Comparison of ENCODE assay signal across 33 cellular contexts in genomic region chr1:14531519-14531918, GRCh38.
DNase-seq lines count a peak whose midpoint lies in the region; ATAC-seq, FAIRE-seq and TF ChIP-seq lines count a peak whose summit lies in the region.
"Had no signal": no experiment of that assay in that cellular context is flagged by ENCODE, and none has a peak within 500 bp of the region (broad histone marks: within the 10 kb centered on the region; RNA-seq: fewer than 3 reads in every experiment).

No MANE protein-coding gene starts in this region.

- no peaks in the 10 kb centered on the region for H3K36me3 ChIP-seq in HepG2 (replicated peaks in 1 of 2; ENCODE audit: control insufficient read depth in 1 of 2, insufficient read depth in 2 of 2, low read length in 2 of 2)
- no peaks in the 10 kb centered on the region for H3K36me3 ChIP-seq in right lobe of liver
- no peaks in the 10 kb centered on the region for H3K36me3 ChIP-seq in K562 (ENCODE audit: control insufficient read depth, insufficient read depth, low read length)
- H3K36me3 ChIP-seq: BE2C; BLaER1; BLaER1 treated with 17β-estradiol and CSF1 and Interleukin-3, amounts not matched to agents 10 nM and 100 nM had no signal

- H3K9me1 ChIP-seq in K562 (ENCODE audit: control insufficient read depth, insufficient read depth, low read length) = no peaks in the 10 kb centered on the region

- peaks cover 18% of the 10 kb centered on the region for H3K4me1 ChIP-seq in HepG2 (ENCODE audit: insufficient read depth, low read length)
- peaks cover 0 to 7% (median 0%) of the 10 kb centered on the region in 4 donors for H3K4me1 ChIP-seq in right lobe of liver
- H3K4me1 ChIP-seq in K562 (replicated peaks in 1 of 2; ENCODE audit: control insufficient read depth in 2 of 2, insufficient read depth in 2 of 2, low read length in 2 of 2) = peaks cover 0 to 5% of the 10 kb centered on the region in 2 experiments; a peak in 2 of 5 replicates
- H3K4me1 ChIP-seq: A549; BE2C; BLaER1; BLaER1 treated with 17β-estradiol and CSF1 and Interleukin-3, amounts not matched to agents 10 nM and 100 nM had no signal

- BruUV-seq in HepG2 (replicated peaks; lab: Mats Ljungman, UMichigan) = no TSS peak
- no TSS peak for BruUV-seq in K562 (replicated peaks; lab: Mats Ljungman, UMichigan)

- TF ChIP-seq CTCF in HepG2 (CRISPR knock-in tag; IDR thresholded peaks at IDR 0.05) (no peak), right lobe of liver (IDR thresholded peaks at IDR 0.05) (no peak), K562 (IDR thresholded peaks at IDR 0.05 in 2 of 3, conservative IDR thresholded peaks at IDR 0.05 in 1 of 3; ENCODE audit: insufficient read depth in 2 of 3, low read depth in 1 of 3, low read length in 3 of 3) (no peak)

- no peak overlapping the region for H3K27ac ChIP-seq in HepG2 (ENCODE audit: extremely low read length, insufficient read depth, low read length)
- no peak overlapping the region for H3K27ac ChIP-seq in right lobe of liver
- no peak overlapping the region for H3K27ac ChIP-seq in K562 (ENCODE audit: extremely low read depth, low read depth, low read length)
- H3K27ac ChIP-seq: 22Rv1; A549; BLaER1; BLaER1 treated with 17β-estradiol and CSF1 and Interleukin-3, amounts not matched to agents 10 nM and 100 nM; C4-2B had no signal

- in situ Hi-C loops in HepG2 (cut with HindIII; ENCODE audit: extremely low pct_ligation_motif_present, low pct_unique_long_range_greater_than_20kb) = no loop called here
- in situ Hi-C loops in K562 (cut with MboI) = no loop called here

- H3K9me3 Mint-ChIP-seq in stimulated activated memory B cell treated with anti-CD40 and anti-IgM and Interleukin-4, amounts not matched to agents 10 μg/mL and 1 μg/mL and 100 μg/mL, for 72 hours = peaks cover 3% of the 10 kb centered on the region
- H3K9me3 Mint-ChIP-seq: CD4-positive, alpha-beta T cell; CD8-positive, alpha-beta T cell had no signal

- H3K4me2 ChIP-seq in HepG2 (ENCODE audit: low read depth, low read length) = no peak overlapping the region
- no peak overlapping the region for H3K4me2 ChIP-seq in K562 (ENCODE audit: insufficient read depth, low read length)
- H3K4me2 ChIP-seq: A549; BLaER1; BLaER1 treated with 17β-estradiol and CSF1 and Interleukin-3, amounts not matched to agents 10 nM and 100 nM had no signal

- no peak overlapping the region for H3K4me3 Mint-ChIP-seq in stimulated activated memory B cell treated with anti-CD40 and anti-IgM and Interleukin-4, amounts not matched to agents 10 μg/mL and 1 μg/mL and 100 μg/mL, for 72 hours
- H3K4me3 Mint-ChIP-seq: B cell; CD14-positive monocyte; CD4-positive, alpha-beta memory T cell; CD4-positive, alpha-beta T cell; CD4-positive, CD25-positive, alpha-beta regulatory T cell; CD8-positive, alpha-beta memory T cell; CD8-positive, alpha-beta T cell had no signal

- CTCF ChIA-PET in HepG2 (lab: Yijun Ruan, JAX; ENCODE audit: low intra/inter-chr PET ratio, low total read pairs) (no interaction called here), K562 (lab: Yijun Ruan, JAX; ENCODE audit: low intra/inter-chr PET ratio) (no interaction called here)

- H4K20me1 ChIP-seq in HepG2 (ENCODE audit: insufficient read depth, low read length) (no peaks in the 10 kb centered on the region), K562 (replicated peaks; ENCODE audit: control insufficient read depth, insufficient read depth, low read length) (no peaks in the 10 kb centered on the region)
- H4K20me1 ChIP-seq: BLaER1; BLaER1 treated with 17β-estradiol and CSF1 and Interleukin-3, amounts not matched to agents 10 nM and 100 nM had no signal

- TF ChIP-seq RAD21 in HepG2 (CRISPR knock-in tag; IDR thresholded peaks at IDR 0.05) = no peak
- no peak for TF ChIP-seq RAD21 in K562 (CRISPR knock-in tag; conservative IDR thresholded peaks at IDR 0.05 in 1 of 2, IDR thresholded peaks at IDR 0.05 in 1 of 2)

- no peak for FAIRE-seq in HepG2 (lab: Jason Lieb, UNC)
- no peak for FAIRE-seq in K562 (lab: Jason Lieb, UNC)
- FAIRE-seq: A204.1, A549, D721Med had no signal

- TF ChIP-seq POLR2A in HepG2 (IDR thresholded peaks at IDR 0.05; ENCODE audit: insufficient read depth in 1 of 2, low read depth in 2 of 2, low read length in 2 of 2) (no peak), right lobe of liver (IDR thresholded peaks at IDR 0.05) (no peak), K562 (conservative IDR thresholded peaks at IDR 0.05) (no peak)

- POLR2A ChIA-PET in HepG2 (lab: Yijun Ruan, JAX) (no interaction called here), K562 (lab: Yijun Ruan, JAX) (interaction anchor here (0.8 kb wide), 1 partner anchor 14 kb away, joined by 3 read pairs; no protein-coding TSS in a partner anchor)

- no peak overlapping the region for H3K4me3 ChIP-seq in HepG2 (replicated peaks in 1 of 3; ENCODE audit: insufficient read depth in 1 of 3, low read depth in 2 of 3, low read length in 3 of 3)
- H3K4me3 ChIP-seq in right lobe of liver = no peak overlapping the region
- no peak overlapping the region for H3K4me3 ChIP-seq in K562
- H3K4me3 ChIP-seq: A549; BLaER1; BLaER1 treated with 17β-estradiol and CSF1 and Interleukin-3, amounts not matched to agents 10 nM and 100 nM had no signal

- H3K27me3 Mint-ChIP-seq in stimulated activated memory B cell treated with anti-CD40 and anti-IgM and Interleukin-4, amounts not matched to agents 10 μg/mL and 1 μg/mL and 100 μg/mL, for 72 hours = no peaks in the 10 kb centered on the region
- H3K27me3 Mint-ChIP-seq: CD4-positive, CD25-positive, alpha-beta regulatory T cell had no signal

- ATAC-seq in HepG2 (no peak), right lobe of liver (no peak), K562 (no peak)
- ATAC-seq in stimulated activated memory B cell treated with anti-CD40 and anti-IgM and Interleukin-4, amounts not matched to agents 10 μg/mL and 1 μg/mL and 100 μg/mL, for 72 hours = no peak
- ATAC-seq: A549; CD8-positive, alpha-beta T cell had no signal

- no peak overlapping the region for H3K27ac Mint-ChIP-seq in stimulated activated memory B cell treated with anti-CD40 and anti-IgM and Interleukin-4, amounts not matched to agents 10 μg/mL and 1 μg/mL and 100 μg/mL, for 72 hours
- H3K27ac Mint-ChIP-seq: B cell; CD14-positive monocyte; CD4-positive, alpha-beta memory T cell; CD4-positive, alpha-beta T cell; CD4-positive, CD25-positive, alpha-beta regulatory T cell; CD8-positive, alpha-beta memory T cell; CD8-positive, alpha-beta T cell had no signal

- no peaks in the 10 kb centered on the region for H3K36me3 Mint-ChIP-seq in stimulated activated memory B cell treated with anti-CD40 and anti-IgM and Interleukin-4, amounts not matched to agents 10 μg/mL and 1 μg/mL and 100 μg/mL, for 72 hours
- H3K36me3 Mint-ChIP-seq: CD14-positive monocyte; CD4-positive, alpha-beta memory T cell; CD4-positive, CD25-positive, alpha-beta regulatory T cell; CD8-positive, alpha-beta memory T cell; CD8-positive, alpha-beta T cell had no signal

- H3K79me2 ChIP-seq in HepG2 (ENCODE audit: insufficient read depth, low read length) = no peaks in the 10 kb centered on the region
- no peaks in the 10 kb centered on the region for H3K79me2 ChIP-seq in K562 (ENCODE audit: control insufficient read depth, insufficient read depth, low read length)

- no peaks in the 10 kb centered on the region for H3K9me3 ChIP-seq in HepG2 (ENCODE audit: low read length)
- H3K9me3 ChIP-seq in right lobe of liver = no peaks in the 10 kb centered on the region
- H3K9me3 ChIP-seq in K562 (replicated peaks; ENCODE audit: control insufficient read depth, insufficient read depth, low read depth, low read length) = no peaks in the 10 kb centered on the region
- H3K9me3 ChIP-seq: A549; BE2C; BLaER1; BLaER1 treated with 17β-estradiol and CSF1 and Interleukin-3, amounts not matched to agents 10 nM and 100 nM; Caco-2 had no signal

- 63% methylated on average over 4 of the region's 4 CpGs for WGBS in HepG2 (ENCODE audit: low lambda C conversion rate)
- WGBS in right lobe of liver (ENCODE audit: insufficient coverage, low coverage, low lambda C conversion rate, missing lambda C conversion rate) = 78% methylated on average over 4 of the region's 4 CpGs
- WGBS in K562 (ENCODE audit: insufficient coverage, low coverage, missing lambda C conversion rate) = 9% methylated on average over 4 of the region's 4 CpGs

- intact Hi-C loops in HepG2 (cut with micrococcal nuclease; ENCODE audit: unreplicated experiment) = no loop called here
- intact Hi-C loops in right lobe of liver (cut with DNase I) = no loop called here
- intact Hi-C loops in K562 (cut with micrococcal nuclease) = loop anchor here (10.0 kb wide), 1 partner anchor 97 kb away; no protein-coding TSS in a partner anchor

- H3K27me3 ChIP-seq in HepG2 (ENCODE audit: control insufficient read depth in 1 of 2, insufficient read depth in 2 of 2, low read length in 2 of 2) (peaks cover 0 to 4% of the 10 kb centered on the region in 2 experiments; a peak in 1 of 5 replicates), right lobe of liver (no peaks in the 10 kb centered on the region), K562 (ENCODE audit: control insufficient read depth in 2 of 2, insufficient read depth in 2 of 2, low read length in 2 of 2) (no peaks in the 10 kb centered on the region)
- H3K27me3 ChIP-seq: BE2C; BLaER1; BLaER1 treated with 17β-estradiol and CSF1 and Interleukin-3, amounts not matched to agents 10 nM and 100 nM had no signal

- DNase-seq in HepG2 (ENCODE audit: low spot score) = no peak
- no peak for DNase-seq in right lobe of liver
- DNase-seq in K562 (ENCODE audit: extremely low read depth in 1 of 4, low spot score in 3 of 4) = no peak
- DNase-seq: 8988T; ACHN; AML-193; BE2C; C1 segment of cervical spinal cord; Caco-2; Calu3; CD4-positive, alpha-beta memory T cell; CD4-positive, alpha-beta T cell; CD4-positive, CD25-positive, alpha-beta regulatory T cell; CD8-positive, alpha-beta memory T cell; CD8-positive, alpha-beta T cell; COR-L47; DMS 273 treated with DMSO at 0.1 percent for 48 hours; DMS153; DMS53; DMS79; DMS79 treated with DMSO at 0.1 percent for 48 hours; DND-41; EL had no signal

- H3K4me1 Mint-ChIP-seq in stimulated activated memory B cell treated with anti-CD40 and anti-IgM and Interleukin-4, amounts not matched to agents 10 μg/mL and 1 μg/mL and 100 μg/mL, for 72 hours = no peaks in the 10 kb centered on the region
- H3K4me1 Mint-ChIP-seq: B cell; CD14-positive monocyte; CD4-positive, alpha-beta memory T cell; CD4-positive, CD25-positive, alpha-beta regulatory T cell; CD8-positive, alpha-beta memory T cell had no signal

- TF ChIP-seq EP300 in HepG2 (IDR thresholded peaks at IDR 0.05; ENCODE audit: low read depth in 2 of 2, low read length in 2 of 2) (no peak), HepG2 (CRISPR knock-in tag; IDR thresholded peaks at IDR 0.05; ENCODE audit: borderline replicate concordance) (no peak), K562 (IDR thresholded peaks at IDR 0.05; ENCODE audit: low read length) (no peak)

- no peak overlapping the region for H3K9ac ChIP-seq in HepG2 (ENCODE audit: insufficient read depth, low read depth, low read length)
- H3K9ac ChIP-seq in K562 (ENCODE audit: insufficient read depth in 1 of 2, low read depth in 2 of 2, low read length in 2 of 2) = no peak overlapping the region
- H3K9ac ChIP-seq: BLaER1; BLaER1 treated with 17β-estradiol and CSF1 and Interleukin-3, amounts not matched to agents 10 nM and 100 nM had no signal

- no peak overlapping the region for H2AFZ ChIP-seq in HepG2 (ENCODE audit: low read length)
- H2AFZ ChIP-seq in K562 (ENCODE audit: low read depth, low read length) = no peak overlapping the region

TF ChIP-seq in K562, 482 proteins besides CTCF, POLR2A, EP300 and RAD21 (continues in another document):
- TF ChIP-seq ZNF143 (CRISPR knock-in tag; IDR thresholded peaks at IDR 0.05) = no peak

Comparison
In these comparisons a context has a peak if more than half of its experiments do, and no peak if none do; other contexts are left out.
1. Of the 241 proteins assayed by ChIP-seq in both HepG2 and K562: peak only in HepG2: HNRNPK; only in K562: CEBPG; in both: none; in neither: 238; mixed calls (peak in some experiments, not most) for 1.